In the genomic region with DNA sequence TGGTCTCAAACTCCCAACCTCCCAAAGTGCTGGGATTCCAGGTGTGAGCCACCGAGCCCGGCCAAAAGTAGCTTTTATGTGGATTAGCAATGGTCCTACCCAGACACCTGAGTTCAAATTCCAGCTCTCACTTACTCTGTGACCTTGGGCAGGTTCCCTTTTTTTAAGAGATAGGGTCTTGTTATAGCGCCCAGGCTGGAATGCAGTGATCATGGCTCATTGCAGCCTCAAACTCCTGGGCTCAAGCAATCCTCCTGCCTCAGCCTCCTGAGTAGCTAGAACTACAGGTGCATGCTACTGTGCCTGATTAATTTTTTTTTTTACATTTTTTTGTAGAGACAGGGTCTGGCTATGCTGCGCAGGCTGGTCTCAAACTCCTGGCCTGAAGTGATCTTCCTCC, we compare ENCODE assay signal across 20 cellular contexts.
"Had no signal": no experiment of that assay in that cellular context is flagged by ENCODE, and none has a peak within 500 bp of the region (broad histone marks: within the 10 kb centered on the region; RNA-seq: fewer than 3 reads in every experiment).

No MANE protein-coding gene starts in this region.

- DNase-seq: activated gamma-delta T cell treated with Interleukin-2 at 50 U/mL for 16 hours; activated T-cell treated with anti-CD3 and anti-CD28 coated beads, Interleukin-2, amount 50 U/mL, for 1 hour; anterior cingulate cortex; brain microvascular endothelial cell; central memory CD4-positive, alpha-beta T cell; effector memory CD8-positive, alpha-beta T cell; hippocampal formation; kidney glomerular epithelial cell; left lung; naive thymus-derived CD4-positive, alpha-beta T cell; retina; small intestine; stimulated activated CD4-positive, alpha-beta T cell treated with anti-CD3 and anti-CD28 coated beads, Interleukin-15, amount 100 ng/mL, for 24 hours; stimulated activated naive B cell treated with anti-CD40 and anti-IgM and Interleukin-4, amounts not matched to agents 10 μg/mL and 1 μg/mL and 100 μg/mL, for 72 hours; T1000; upper lobe of left lung had no signal

- H3K9me3 ChIP-seq: left lung, upper lobe of left lung had no signal

- H3K27ac ChIP-seq: brain microvascular endothelial cell, left lung, neural progenitor cell had no signal

- H3K4me3 ChIP-seq: left lung, neural progenitor cell, upper lobe of left lung had no signal

- ATAC-seq: effector memory CD8-positive, alpha-beta T cell; esophagus mucosa; left lung; naive thymus-derived CD4-positive, alpha-beta T cell; stimulated activated naive B cell treated with anti-CD40 and anti-IgM and Interleukin-4, amounts not matched to agents 10 μg/mL and 1 μg/mL and 100 μg/mL, for 72 hours; WTC11 had no signal

- H3K36me3 ChIP-seq: brain microvascular endothelial cell, neural progenitor cell had no signal

- H3K27me3 ChIP-seq: brain microvascular endothelial cell, left lung, neural progenitor cell, upper lobe of left lung had no signal

- FAIRE-seq: endothelial cell of umbilical vein, small intestine had no signal
